In the genomic region with DNA sequence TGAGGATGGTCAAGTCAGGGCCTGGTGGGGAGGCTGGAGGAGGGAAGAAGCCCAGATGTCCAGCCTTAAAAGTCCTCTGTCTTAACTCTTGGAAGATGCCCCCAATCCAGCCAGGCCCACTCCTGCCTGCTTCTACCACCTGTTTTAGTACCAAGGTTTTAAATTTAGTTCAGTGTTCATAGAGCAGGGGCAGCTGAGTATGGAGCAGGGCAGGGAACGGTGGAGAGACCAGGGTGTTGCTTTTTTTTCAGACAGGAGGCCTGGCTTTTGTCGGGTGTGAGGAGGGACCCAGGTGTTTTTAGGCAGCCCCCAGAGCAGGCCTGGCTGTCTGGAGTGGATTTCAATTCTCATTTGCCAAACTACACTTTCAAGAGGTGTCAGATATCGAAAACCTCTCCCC, we compare ENCODE assay signal across 27 cellular contexts.
A peak's percentile ranks its signal among the peaks of the same experiment; 100 is the strongest.
DNase-seq lines count a peak whose midpoint lies in the region; ATAC-seq lines count a peak whose summit lies in the region.
"Had no signal": no experiment of that assay in that cellular context is flagged by ENCODE, and none has a peak within 500 bp of the region (broad histone marks: within the 10 kb centered on the region; RNA-seq: fewer than 3 reads in every experiment).

No MANE protein-coding gene starts in this region.

- no peaks in the 10 kb centered on the region for H3K36me3 Mint-ChIP-seq in activated T-helper 17 cell treated with anti-CD3 and anti-CD28 coated beads, Interleukin-2, amount 50 U/mL, for 72 hours (ENCODE audit: low read depth)
- H3K36me3 Mint-ChIP-seq: activated CD4-positive, alpha-beta memory T cell treated with anti-CD3 and anti-CD28 coated beads for 36 hours; activated naive CD4-positive, alpha-beta T cell treated with anti-CD3 and anti-CD28 coated beads, Interleukin-2, amount 10 ng/mL, durations not matched to agents 7 days and 5 days had no signal

- no peaks in the 10 kb centered on the region for H3K9me3 Mint-ChIP-seq in activated T-helper 17 cell treated with anti-CD3 and anti-CD28 coated beads, Interleukin-2, amount 50 U/mL, for 72 hours
- H3K9me3 Mint-ChIP-seq: activated CD4-positive, alpha-beta memory T cell treated with anti-CD3 and anti-CD28 coated beads for 36 hours; activated naive CD4-positive, alpha-beta T cell treated with anti-CD3 and anti-CD28 coated beads, Interleukin-2, amount 10 ng/mL, durations not matched to agents 7 days and 5 days; neural crest cell had no signal

- peak; percentile 52 for DNase-seq in myocyte (ENCODE audit: low read depth)
- no peak for DNase-seq in A172 (ENCODE audit: low spot score)
- no peak for DNase-seq in GM19238 (ENCODE audit: insufficient read length, low spot score)
- DNase-seq in left lobe of liver (ENCODE audit: low spot score): no peak
- DNase-seq: activated CD4-positive, alpha-beta memory T cell treated with anti-CD3 and anti-CD28 coated beads for 36 hours; activated CD4-positive, CD25-positive, alpha-beta regulatory T cell treated with anti-CD3 and anti-CD28 coated beads, Interleukin-2, amount 50 U/mL, for 72 hours; activated naive CD4-positive, alpha-beta T cell treated with anti-CD3 and anti-CD28 coated beads, Interleukin-2, amount 10 ng/mL, durations not matched to agents 7 days and 5 days; brain microvascular endothelial cell; cerebellar nuclear complex; DMS 273 treated with DMSO at 0.1 percent for 48 hours; hypothalamus; left cardiac atrium; NCI-H1048; NCI-H1694 treated with DMSO at 0.1 percent for 48 hours; NCI-H2171; right cardiac atrium; stimulated activated CD4-positive, alpha-beta T cell treated with anti-CD3 and anti-CD28 coated beads, Interleukin-4, amount 100 ng/mL, for 1 hour; T-helper 17 cell had no signal

- WGBS in HUES64: 80% methylated on average over 2 of the region's 3 CpGs

- H3K27me3 Mint-ChIP-seq in activated T-helper 17 cell treated with anti-CD3 and anti-CD28 coated beads, Interleukin-2, amount 50 U/mL, for 72 hours: peaks cover 3% of the 10 kb centered on the region
- H3K27me3 Mint-ChIP-seq: activated CD4-positive, alpha-beta memory T cell treated with anti-CD3 and anti-CD28 coated beads for 36 hours had no signal

- H3K4me1 ChIP-seq in HUES64 (ENCODE audit: insufficient read depth, low read length) (peaks cover 79% of the 10 kb centered on the region), skeletal muscle satellite cell (ENCODE audit: control insufficient read depth, insufficient read depth, low read length) (peaks cover 69% of the 10 kb centered on the region)
- H3K4me1 ChIP-seq: BLaER1, parathyroid adenoma had no signal

- peak overlapping the region; percentile 78 for H3K27ac Mint-ChIP-seq in activated T-helper 17 cell treated with anti-CD3 and anti-CD28 coated beads, Interleukin-2, amount 50 U/mL, for 72 hours
- H3K27ac Mint-ChIP-seq: activated CD4-positive, alpha-beta memory T cell treated with anti-CD3 and anti-CD28 coated beads for 36 hours; activated naive CD4-positive, alpha-beta T cell treated with anti-CD3 and anti-CD28 coated beads, Interleukin-2, amount 10 ng/mL, durations not matched to agents 7 days and 5 days; T-helper 17 cell had no signal

- H3K4me2 ChIP-seq in skeletal muscle satellite cell (ENCODE audit: low read length): no peak overlapping the region
- H3K4me2 ChIP-seq: BLaER1 had no signal

- no peaks in the 10 kb centered on the region for H3K9me3 ChIP-seq in HUES64 (ENCODE audit: insufficient read depth, low read depth, low read length)
- no peaks in the 10 kb centered on the region for H3K9me3 ChIP-seq in skeletal muscle satellite cell (replicated peaks; ENCODE audit: low read length)
- H3K9me3 ChIP-seq: BLaER1, HAP-1, tibial nerve had no signal

- no peak overlapping the region for H3K4me3 Mint-ChIP-seq in activated T-helper 17 cell treated with anti-CD3 and anti-CD28 coated beads, Interleukin-2, amount 50 U/mL, for 72 hours
- H3K4me3 Mint-ChIP-seq: activated CD4-positive, alpha-beta memory T cell treated with anti-CD3 and anti-CD28 coated beads for 36 hours; activated naive CD4-positive, alpha-beta T cell treated with anti-CD3 and anti-CD28 coated beads, Interleukin-2, amount 10 ng/mL, durations not matched to agents 7 days and 5 days; neural crest cell; T-helper 17 cell had no signal

- H3K27ac ChIP-seq in HUES64 (ENCODE audit: low read depth, low read length): peak overlapping the region; percentile 73
- H3K27ac ChIP-seq: BLaER1, parathyroid adenoma, RWPE1 had no signal

- peaks cover 12% of the 10 kb centered on the region for H3K4me1 Mint-ChIP-seq in activated T-helper 17 cell treated with anti-CD3 and anti-CD28 coated beads, Interleukin-2, amount 50 U/mL, for 72 hours
- H3K4me1 Mint-ChIP-seq: activated naive CD4-positive, alpha-beta T cell treated with anti-CD3 and anti-CD28 coated beads, Interleukin-2, amount 10 ng/mL, durations not matched to agents 7 days and 5 days had no signal

- H3K36me3 ChIP-seq in HUES64 (ENCODE audit: insufficient read depth, low read length) (no peaks in the 10 kb centered on the region), skeletal muscle satellite cell (ENCODE audit: insufficient read depth, low read length) (no peaks in the 10 kb centered on the region)
- H3K36me3 ChIP-seq: BLaER1, brain microvascular endothelial cell, HAP-1, tibial nerve had no signal

- H3K4me3 ChIP-seq in HUES64 (ENCODE audit: low read length) (no peak overlapping the region), skeletal muscle satellite cell (ENCODE audit: low read length) (no peak overlapping the region)
- H3K4me3 ChIP-seq: BLaER1, HAP-1, tibial nerve had no signal

- H3K27me3 ChIP-seq in HUES64 (ENCODE audit: insufficient read depth, low read length) (no peaks in the 10 kb centered on the region), skeletal muscle satellite cell (ENCODE audit: control insufficient read depth, insufficient read depth, low read length) (no peaks in the 10 kb centered on the region)
- H3K27me3 ChIP-seq: BLaER1, brain microvascular endothelial cell, tibial nerve had no signal

- H3K9ac ChIP-seq in HUES64 (ENCODE audit: low read depth, low read length) (peak overlapping the region; percentile 37; the same call in 1 of the 2 replicates), skeletal muscle satellite cell (ENCODE audit: low read depth, low read length) (peak overlapping the region; percentile 46)
- H3K9ac ChIP-seq: BLaER1, parathyroid adenoma had no signal

- ATAC-seq in activated T-helper 17 cell treated with anti-CD3 and anti-CD28 coated beads, Interleukin-2, amount 50 U/mL, for 72 hours (replicated peaks): no peak
- ATAC-seq in left lobe of liver: no peak
- ATAC-seq: left cardiac atrium, right cardiac atrium, T-helper 17 cell had no signal
